ENCODE assay signal across 23 cellular contexts in genomic region chr20:53409177-53409576, GRCh38.
"Had no signal": no experiment of that assay in that cellular context is flagged by ENCODE, and none has a peak within 500 bp of the region (broad histone marks: within the 10 kb centered on the region; RNA-seq: fewer than 3 reads in every experiment).

No MANE protein-coding gene starts in this region.

- H3K36me3 Mint-ChIP-seq: activated CD8-positive, alpha-beta memory T cell treated with anti-CD3 and anti-CD28 coated beads, Interleukin-2, amount 10 ng/mL, durations not matched to agents 7 days and 5 days; brain; natural killer cell; stimulated activated effector memory CD8-positive, alpha-beta T cell treated with anti-CD3 and anti-CD28 coated beads, Interleukin-12 subunit alpha, Interleukin-12 subunit beta, amount 100 ng/mL, for 72 hours had no signal

- H3K27ac ChIP-seq: gastrocnemius medialis, stomach, testis had no signal

- ATAC-seq: activated CD8-positive, alpha-beta memory T cell treated with anti-CD3 and anti-CD28 coated beads, Interleukin-2, amount 10 ng/mL, durations not matched to agents 7 days and 5 days; effector memory CD8-positive, alpha-beta T cell; gastrocnemius medialis; natural killer cell; stimulated activated effector memory CD8-positive, alpha-beta T cell treated with anti-CD3 and anti-CD28 coated beads, Interleukin-12 subunit alpha, Interleukin-12 subunit beta, amount 100 ng/mL, for 72 hours had no signal

- DNase-seq: activated CD4-positive, alpha-beta memory T cell treated with anti-CD3 and anti-CD28 coated beads, Interleukin-2, amount 10 ng/mL, durations not matched to agents 7 days and 5 days; activated CD4-positive, alpha-beta T cell treated with anti-CD3 and anti-CD28 coated beads for 48 hours; activated CD4-positive, CD25-positive, alpha-beta regulatory T cell; activated CD8-positive, alpha-beta memory T cell treated with anti-CD3 and anti-CD28 coated beads, Interleukin-2, amount 10 ng/mL, durations not matched to agents 7 days and 5 days; activated naive CD4-positive, alpha-beta T cell treated with Interleukin-2 at 50 U/mL for 16 hours; anterior cingulate cortex; caudate nucleus; effector memory CD8-positive, alpha-beta T cell; gastrocnemius medialis; mesendoderm; natural killer cell; nucleus accumbens; posterior cingulate gyrus; small intestine; stimulated activated CD4-positive, alpha-beta T cell treated with anti-CD3 and anti-CD28 coated beads, Interleukin-15, amount 100 ng/mL, for 24 hours; stimulated activated CD4-positive, alpha-beta T cell treated with anti-CD3 and anti-CD28 coated beads, Interleukin-4, amount 100 ng/mL, for 1 hour; stomach; T-helper 1 cell; T-helper 9 cell; testis had no signal

- H3K27ac Mint-ChIP-seq: activated CD4-positive, alpha-beta memory T cell treated with anti-CD3 and anti-CD28 coated beads, Interleukin-2, amount 10 ng/mL, durations not matched to agents 7 days and 5 days; activated CD8-positive, alpha-beta memory T cell treated with anti-CD3 and anti-CD28 coated beads, Interleukin-2, amount 10 ng/mL, durations not matched to agents 7 days and 5 days; effector memory CD8-positive, alpha-beta T cell; natural killer cell; stimulated activated effector memory CD8-positive, alpha-beta T cell treated with anti-CD3 and anti-CD28 coated beads, Interleukin-12 subunit alpha, Interleukin-12 subunit beta, amount 100 ng/mL, for 72 hours; type B pancreatic cell had no signal

- H3K27me3 ChIP-seq: gastrocnemius medialis, stomach, testis had no signal

- H3K4me3 ChIP-seq: gastrocnemius medialis, stomach, testis had no signal

- H3K9me3 ChIP-seq: gastrocnemius medialis, stomach, testis had no signal

- H3K4me3 Mint-ChIP-seq: activated CD4-positive, alpha-beta memory T cell treated with anti-CD3 and anti-CD28 coated beads, Interleukin-2, amount 10 ng/mL, durations not matched to agents 7 days and 5 days; activated CD8-positive, alpha-beta memory T cell treated with anti-CD3 and anti-CD28 coated beads, Interleukin-2, amount 10 ng/mL, durations not matched to agents 7 days and 5 days; brain; effector memory CD8-positive, alpha-beta T cell; natural killer cell; stimulated activated effector memory CD8-positive, alpha-beta T cell treated with anti-CD3 and anti-CD28 coated beads, Interleukin-12 subunit alpha, Interleukin-12 subunit beta, amount 100 ng/mL, for 72 hours; type B pancreatic cell had no signal

- H3K36me3 ChIP-seq: gastrocnemius medialis, stomach had no signal

- H3K27me3 Mint-ChIP-seq: activated CD4-positive, alpha-beta memory T cell treated with anti-CD3 and anti-CD28 coated beads, Interleukin-2, amount 10 ng/mL, durations not matched to agents 7 days and 5 days; activated CD8-positive, alpha-beta memory T cell treated with anti-CD3 and anti-CD28 coated beads, Interleukin-2, amount 10 ng/mL, durations not matched to agents 7 days and 5 days; type B pancreatic cell had no signal

- H3K9me3 Mint-ChIP-seq: activated CD4-positive, alpha-beta memory T cell treated with anti-CD3 and anti-CD28 coated beads, Interleukin-2, amount 10 ng/mL, durations not matched to agents 7 days and 5 days; brain; effector memory CD8-positive, alpha-beta T cell; natural killer cell; stimulated activated effector memory CD8-positive, alpha-beta T cell treated with anti-CD3 and anti-CD28 coated beads, Interleukin-12 subunit alpha, Interleukin-12 subunit beta, amount 100 ng/mL, for 72 hours; type B pancreatic cell had no signal
